Comparison of ENCODE assay signal across 12 cellular contexts in the genomic region with DNA sequence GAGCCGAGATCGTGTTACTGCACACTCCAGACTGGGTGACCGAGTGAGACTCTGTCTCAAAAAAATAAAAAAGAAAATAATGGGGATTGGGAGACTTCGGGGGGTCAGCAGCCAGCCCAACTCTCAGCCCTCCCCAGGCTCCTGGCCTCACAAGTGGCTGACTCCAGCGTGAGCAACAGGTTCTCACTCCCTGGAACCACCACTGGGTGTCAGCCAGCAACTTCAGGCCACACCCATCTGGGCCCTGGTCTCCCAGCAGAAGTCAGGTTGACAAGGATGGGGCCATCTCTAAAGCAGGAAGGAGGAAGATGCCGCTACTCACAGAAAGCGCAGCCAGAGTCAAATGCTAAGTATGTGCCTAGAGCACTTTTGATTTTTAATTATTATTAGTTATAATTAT.
DNase-seq lines count a peak whose midpoint lies in the region; ATAC-seq and TF ChIP-seq lines count a peak whose summit lies in the region.
"Had no signal": no experiment of that assay in that cellular context is flagged by ENCODE, and none has a peak within 500 bp of the region (broad histone marks: within the 10 kb centered on the region; RNA-seq: fewer than 3 reads in every experiment).

No MANE protein-coding gene starts in this region.

- no peak overlapping the region for H3K27ac Mint-ChIP-seq in CD8-positive, alpha-beta memory T cell
- H3K27ac Mint-ChIP-seq: activated T-helper 17 cell treated with anti-CD3 and anti-CD28 coated beads, Interleukin-2, amount 50 U/mL, for 72 hours had no signal

- H2AFZ ChIP-seq in DND-41 (ENCODE audit: low read depth, low read length) (no peak overlapping the region), GM23248 (no peak overlapping the region)

- H4K20me1 ChIP-seq in DND-41 (ENCODE audit: insufficient read depth, low read length) (no peaks in the 10 kb centered on the region), GM23248 (ENCODE audit: insufficient read depth) (no peaks in the 10 kb centered on the region)

- no peaks in the 10 kb centered on the region for H3K4me1 Mint-ChIP-seq in CD8-positive, alpha-beta memory T cell
- H3K4me1 Mint-ChIP-seq: activated T-helper 17 cell treated with anti-CD3 and anti-CD28 coated beads, Interleukin-2, amount 50 U/mL, for 72 hours had no signal

- H3K27me3 ChIP-seq in DND-41 (ENCODE audit: insufficient read depth, low read length, poor library complexity) (no peaks in the 10 kb centered on the region), GM23248 (replicated peaks; ENCODE audit: insufficient read depth) (no peaks in the 10 kb centered on the region), kidney epithelial cell (ENCODE audit: control insufficient read depth, insufficient read depth, low read length) (no peaks in the 10 kb centered on the region), dorsolateral prefrontal cortex (peaks cover 0 to 8% (median 0%) of the 10 kb centered on the region in 45 donors)
- H3K27me3 ChIP-seq in CD8-positive, alpha-beta memory T cell (ENCODE audit: insufficient read depth, low read length, poor library complexity, severe bottlenecking), result no peaks in the 10 kb centered on the region

- DNase-seq in DND-41, result peak; percentile 57
- DNase-seq in GM23248, result peak; percentile 15
- peak; percentile 65 for DNase-seq in RPMI8226
- DNase-seq in kidney epithelial cell (ENCODE audit: low read depth), result no peak
- no peak for DNase-seq in SHP77 (lab: John Stamatoyannopoulos, UW)
- no peak for DNase-seq in CD8-positive, alpha-beta memory T cell
- no peak for DNase-seq in dorsolateral prefrontal cortex
- DNase-seq in foreskin fibroblast, result no peak
- DNase-seq: DMS79, T1000 had no signal

- TF ChIP-seq CTCF in DND-41 (IDR thresholded peaks at IDR 0.05; ENCODE audit: borderline replicate concordance, extremely low read depth, low read length, poor library complexity, severe bottlenecking) (peak; percentile 56), kidney epithelial cell (IDR thresholded peaks at IDR 0.05; ENCODE audit: insufficient read depth, low read length, poor library complexity, severe bottlenecking) (peak; percentile 17), dorsolateral prefrontal cortex (IDR thresholded peaks at IDR 0.05 in 54 of 56, conservative IDR thresholded peaks at IDR 0.05 in 2 of 56; ENCODE audit: low read depth in 1 of 56, partially characterized antibody in 56 of 56) (no peak), foreskin fibroblast (IDR thresholded peaks at IDR 0.05; ENCODE audit: low read depth, low read length) (no peak)

- no peaks in the 10 kb centered on the region for H3K9me3 Mint-ChIP-seq in CD8-positive, alpha-beta memory T cell
- H3K9me3 Mint-ChIP-seq: activated T-helper 17 cell treated with anti-CD3 and anti-CD28 coated beads, Interleukin-2, amount 50 U/mL, for 72 hours had no signal

- H3K36me3 ChIP-seq in DND-41 (ENCODE audit: insufficient read depth, low read length) (no peaks in the 10 kb centered on the region), GM23248 (ENCODE audit: low read depth) (no peaks in the 10 kb centered on the region), kidney epithelial cell (ENCODE audit: control insufficient read depth, insufficient read depth, low read length) (no peaks in the 10 kb centered on the region)
- H3K36me3 ChIP-seq in CD8-positive, alpha-beta memory T cell (ENCODE audit: insufficient read depth, low read length), result no peaks in the 10 kb centered on the region

- H3K4me3 ChIP-seq in DND-41 (ENCODE audit: low read depth in 1 of 2, low read length in 2 of 2), result no peak overlapping the region
- H3K4me3 ChIP-seq in GM23248, result no peak overlapping the region
- no peak overlapping the region for H3K4me3 ChIP-seq in kidney epithelial cell (ENCODE audit: low read depth, low read length)
- H3K4me3 ChIP-seq in CD8-positive, alpha-beta memory T cell (ENCODE audit: low read length), result no peak overlapping the region
- H3K4me3 ChIP-seq in dorsolateral prefrontal cortex, result no peak overlapping the region
- H3K4me3 ChIP-seq in foreskin fibroblast (ENCODE audit: low read depth in 1 of 2, low read length in 2 of 2), result no peak overlapping the region

- intact Hi-C loops in dorsolateral prefrontal cortex (cut with DNase I), result no loop called here

- no peaks in the 10 kb centered on the region for H3K36me3 Mint-ChIP-seq in CD8-positive, alpha-beta memory T cell

- no peak overlapping the region for H3K9ac ChIP-seq in DND-41 (ENCODE audit: low read depth, low read length)
- H3K9ac ChIP-seq in GM23248, result no peak overlapping the region

- no peaks in the 10 kb centered on the region for H3K9me2 ChIP-seq in GM23248 (ENCODE audit: insufficient read depth)

- H3K27ac ChIP-seq in DND-41 (ENCODE audit: low read length), result no peak overlapping the region
- no peak overlapping the region for H3K27ac ChIP-seq in GM23248
- no peak overlapping the region for H3K27ac ChIP-seq in CD8-positive, alpha-beta memory T cell (ENCODE audit: low read depth, low read length)
- no peak overlapping the region for H3K27ac ChIP-seq in dorsolateral prefrontal cortex
- H3K27ac ChIP-seq: HL-60 had no signal

- no peaks in the 10 kb centered on the region for H3K9me3 ChIP-seq in DND-41 (ENCODE audit: insufficient read depth, low read length, severe bottlenecking)
- no peaks in the 10 kb centered on the region for H3K9me3 ChIP-seq in GM23248 (ENCODE audit: low read depth)
- H3K9me3 ChIP-seq in CD8-positive, alpha-beta memory T cell (ENCODE audit: low read length), result no peaks in the 10 kb centered on the region

- CTCF ChIA-PET in CD8-positive, alpha-beta memory T cell (lab: Charles Lee), result no interaction called here

- no peaks in the 10 kb centered on the region for H3F3A ChIP-seq in GM23248 (ENCODE audit: insufficient read depth)

- no peaks in the 10 kb centered on the region for H3K79me2 ChIP-seq in DND-41 (ENCODE audit: insufficient read depth, low read length)
- H3K79me2 ChIP-seq in GM23248 (ENCODE audit: insufficient read depth), result no peaks in the 10 kb centered on the region

- no peak overlapping the region for H3K4me3 Mint-ChIP-seq in CD8-positive, alpha-beta memory T cell
- H3K4me3 Mint-ChIP-seq: activated T-helper 17 cell treated with anti-CD3 and anti-CD28 coated beads, Interleukin-2, amount 50 U/mL, for 72 hours had no signal

- H3K27me3 Mint-ChIP-seq in CD8-positive, alpha-beta memory T cell, result no peaks in the 10 kb centered on the region
- H3K27me3 Mint-ChIP-seq: activated T-helper 17 cell treated with anti-CD3 and anti-CD28 coated beads, Interleukin-2, amount 50 U/mL, for 72 hours had no signal

- peak; percentile 83 for ATAC-seq in DND-41 (ENCODE audit: insufficient read depth, low read depth)
- ATAC-seq: activated T-helper 17 cell treated with anti-CD3 and anti-CD28 coated beads, Interleukin-2, amount 50 U/mL, for 72 hours had no signal

- POLR2A ChIA-PET in CD8-positive, alpha-beta memory T cell (lab: Charles Lee), result no interaction called here

- in situ Hi-C loops in GM23248 (cut with MboI), result no loop called here

- WGBS in GM23248 (ENCODE audit: low coverage in 1 of 2, low lambda C conversion rate in 2 of 2, missing lambda C conversion rate in 2 of 2), 2 experiments, result 68% methylated on average over 7 of the region's 7 CpGs

- no peak overlapping the region for H3K4me2 ChIP-seq in DND-41 (ENCODE audit: insufficient read depth, low read length)
- no peak overlapping the region for H3K4me2 ChIP-seq in GM23248 (ENCODE audit: unreplicated experiment)

- H3K4me1 ChIP-seq in DND-41 (ENCODE audit: insufficient read depth, low read length) (no peaks in the 10 kb centered on the region), GM23248 (ENCODE audit: insufficient read depth) (no peaks in the 10 kb centered on the region)
- H3K4me1 ChIP-seq in CD8-positive, alpha-beta memory T cell (ENCODE audit: insufficient read depth, low read length), result no peaks in the 10 kb centered on the region

Comparison
In these comparisons a context has a peak if more than half of its experiments do, and no peak if none do; other contexts are left out.
1. DNase-seq: peak in DND-41 (single experiment), GM23248 (single experiment) and RPMI8226 (single experiment); none in kidney epithelial cell (single experiment), SHP77 (0 of 2), CD8-positive, alpha-beta memory T cell (0 of 5), dorsolateral prefrontal cortex (0 of 10) and foreskin fibroblast (0 of 2).
2. CTCF ChIP-seq: peak in DND-41 (single experiment) and kidney epithelial cell (single experiment); none in dorsolateral prefrontal cortex (0 of 56) and foreskin fibroblast (single experiment).